ENCODE assay signal across 19 cellular contexts in the genomic region with DNA sequence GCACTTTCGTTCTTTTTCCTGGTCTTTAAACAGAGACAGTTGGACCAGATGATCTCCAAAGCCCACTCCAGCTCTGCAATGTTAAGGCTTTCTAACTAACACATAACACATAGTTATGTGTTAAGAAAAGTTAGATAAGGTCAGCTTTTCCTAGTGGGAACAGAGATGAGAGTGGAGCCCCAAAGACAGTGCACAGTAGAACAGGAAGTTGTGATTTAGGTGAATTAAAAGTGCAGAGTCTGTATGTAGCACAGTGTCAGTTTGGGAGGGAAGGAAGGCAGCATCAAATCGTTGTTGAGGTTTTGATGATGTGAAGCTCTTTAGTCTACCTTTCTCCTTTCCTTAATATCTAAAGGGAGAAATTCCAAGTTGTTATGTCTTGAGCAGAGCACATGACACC.
"Had no signal": no experiment of that assay in that cellular context is flagged by ENCODE, and none has a peak within 500 bp of the region (broad histone marks: within the 10 kb centered on the region; RNA-seq: fewer than 3 reads in every experiment).

No MANE protein-coding gene starts in this region.

- H3K27me3 ChIP-seq: body of pancreas, colonic mucosa, spleen, upper lobe of right lung had no signal

- ATAC-seq: body of pancreas; lower lobe of right lung; stimulated activated naive B cell treated with anti-CD40 and anti-IgM and Interleukin-4, amounts not matched to agents 10 μg/mL and 1 μg/mL and 100 μg/mL, for 72 hours; upper lobe of right lung had no signal

- H3K9me3 ChIP-seq: body of pancreas, colonic mucosa, lower lobe of right lung, spleen, upper lobe of right lung had no signal

- H3K27ac ChIP-seq: body of pancreas, colonic mucosa, lower lobe of right lung, upper lobe of right lung had no signal

- DNase-seq: activated CD4-positive, alpha-beta T cell treated with anti-CD3 and anti-CD28 coated beads for 48 hours; activated CD4-positive, CD25-positive, alpha-beta regulatory T cell; activated CD8-positive, alpha-beta memory T cell treated with anti-CD3 and anti-CD28 coated beads for 24 hours; activated CD8-positive, alpha-beta memory T cell treated with anti-CD3 and anti-CD28 coated beads, Interleukin-2, amount 50 U/mL, for 48 hours; activated gamma-delta T cell treated with Interleukin-2 at 50 U/mL for 16 hours; activated naive CD8-positive, alpha-beta T cell treated with anti-CD3 and anti-CD28 coated beads, Interleukin-2, amount 10 ng/mL, durations not matched to agents 7 days and 5 days; activated T-cell treated with anti-CD3 and anti-CD28 coated beads, Interleukin-2, amount 50 U/mL, for 48 hours; body of pancreas; central memory CD4-positive, alpha-beta T cell; colonic mucosa; lower lobe of right lung; spleen; stimulated activated CD4-positive, alpha-beta T cell treated with anti-CD3 and anti-CD28 coated beads, Interleukin-4, amount 100 ng/mL, for 4 hours; stimulated activated naive B cell treated with anti-CD40 and anti-IgM and Interleukin-4, amounts not matched to agents 10 μg/mL and 1 μg/mL and 100 μg/mL, for 72 hours; upper lobe of right lung had no signal

- H3K9me3 Mint-ChIP-seq: activated naive CD8-positive, alpha-beta T cell treated with anti-CD3 and anti-CD28 coated beads, Interleukin-2, amount 10 ng/mL, durations not matched to agents 7 days and 5 days; nephron; stimulated activated naive B cell treated with anti-CD40 and anti-IgM and Interleukin-4, amounts not matched to agents 10 μg/mL and 1 μg/mL and 100 μg/mL, for 72 hours had no signal

- H3K27ac Mint-ChIP-seq: activated naive CD8-positive, alpha-beta T cell treated with anti-CD3 and anti-CD28 coated beads, Interleukin-2, amount 10 ng/mL, durations not matched to agents 7 days and 5 days; nephron; stimulated activated naive B cell treated with anti-CD40 and anti-IgM and Interleukin-4, amounts not matched to agents 10 μg/mL and 1 μg/mL and 100 μg/mL, for 72 hours had no signal

- H3K36me3 ChIP-seq: colonic mucosa, upper lobe of right lung had no signal

- H3K4me1 ChIP-seq: colonic mucosa had no signal

- H3K4me3 ChIP-seq: body of pancreas, colonic mucosa, lower lobe of right lung, spleen, upper lobe of right lung had no signal

- H3K4me3 Mint-ChIP-seq: activated naive CD8-positive, alpha-beta T cell treated with anti-CD3 and anti-CD28 coated beads, Interleukin-2, amount 10 ng/mL, durations not matched to agents 7 days and 5 days; nephron; stimulated activated naive B cell treated with anti-CD40 and anti-IgM and Interleukin-4, amounts not matched to agents 10 μg/mL and 1 μg/mL and 100 μg/mL, for 72 hours had no signal

- FAIRE-seq: endometrium, frontal cortex, keratinocyte had no signal

- H3K27me3 Mint-ChIP-seq: activated naive CD8-positive, alpha-beta T cell treated with anti-CD3 and anti-CD28 coated beads, Interleukin-2, amount 10 ng/mL, durations not matched to agents 7 days and 5 days; stimulated activated naive B cell treated with anti-CD40 and anti-IgM and Interleukin-4, amounts not matched to agents 10 μg/mL and 1 μg/mL and 100 μg/mL, for 72 hours had no signal
